ENCODE assay signal across 21 cellular contexts in genomic region chr9:106906129-106906528, GRCh38.
"Had no signal": no experiment of that assay in that cellular context is flagged by ENCODE, and none has a peak within 500 bp of the region (broad histone marks: within the 10 kb centered on the region; RNA-seq: fewer than 3 reads in every experiment).

No MANE protein-coding gene starts in this region.

- H3K27me3 ChIP-seq: gastroesophageal sphincter, neural progenitor cell, ovary, stomach, upper lobe of left lung, vagina had no signal

- H2AFZ ChIP-seq: neural progenitor cell had no signal

- ATAC-seq: effector memory CD8-positive, alpha-beta T cell; gastroesophageal sphincter; left cardiac atrium; lower lobe of right lung; natural killer cell treated with Interleukin-12 subunit alpha and Interleukin-12 subunit beta and Interleukin-15 and Interleukin-18, amount 100 ng/mL, for 72 hours; right cardiac atrium had no signal

- DNase-seq: effector memory CD8-positive, alpha-beta T cell; immature natural killer cell; kidney; left cardiac atrium; left ventricle myocardium inferior; lower lobe of right lung; mesenchymal stem cell; midbrain; nucleus accumbens; ovary; right cardiac atrium; small intestine; stimulated activated CD4-positive, alpha-beta T cell treated with anti-CD3 and anti-CD28 coated beads, Interleukin-12 subunit alpha, Interleukin-12 subunit beta, amount 100 ng/mL, for 4 hours; stimulated activated naive CD4-positive, alpha-beta T cell; stomach; substantia nigra; upper lobe of left lung had no signal

- H3K9ac ChIP-seq: neural progenitor cell had no signal

- H3K36me3 ChIP-seq: left ventricle myocardium inferior, lower lobe of right lung, ovary, stomach, upper lobe of left lung, vagina had no signal

- H3K9me3 ChIP-seq: lower lobe of right lung, ovary had no signal

- H3K27ac ChIP-seq: gastroesophageal sphincter, left ventricle myocardium inferior, lower lobe of right lung, neural progenitor cell, ovary, stomach, upper lobe of left lung, vagina had no signal

- H3K4me2 ChIP-seq: neural progenitor cell had no signal

- H3K4me1 ChIP-seq: left ventricle myocardium inferior, lower lobe of right lung, neural progenitor cell, stomach, upper lobe of left lung, vagina had no signal

- H3K4me3 ChIP-seq: gastroesophageal sphincter, left ventricle myocardium inferior, lower lobe of right lung, neural progenitor cell, ovary, stomach, upper lobe of left lung, vagina had no signal
